In genomic region chr21:46544003-46544402, GRCh38 we compare ENCODE assay signal across 26 cellular contexts.
DNase-seq lines count a peak whose midpoint lies in the region; ATAC-seq and TF ChIP-seq lines count a peak whose summit lies in the region.
"Had no signal": no experiment of that assay in that cellular context is flagged by ENCODE, and none has a peak within 500 bp of the region (broad histone marks: within the 10 kb centered on the region; RNA-seq: fewer than 3 reads in every experiment).

No MANE protein-coding gene starts in this region.

- intact Hi-C loops in PC-9 (cut with micrococcal nuclease; ENCODE audit: unreplicated experiment) = no loop called here

- H3K79me2 ChIP-seq in PC-9 (ENCODE audit: low read depth) = no peaks in the 10 kb centered on the region

- no peaks in the 10 kb centered on the region for H3K4me1 ChIP-seq in PC-9 (replicated peaks; ENCODE audit: insufficient read depth)
- H3K4me1 ChIP-seq: Caco-2, stomach, thyroid gland, vagina had no signal

- no peak overlapping the region for H3K4me2 ChIP-seq in PC-9

- no peak overlapping the region for H3K27ac ChIP-seq in PC-9
- H3K27ac ChIP-seq: HL-60, SK-N-MC, stomach, thyroid gland, vagina, VCaP had no signal

- H3K9me2 ChIP-seq in PC-9 (ENCODE audit: insufficient read depth) = no peaks in the 10 kb centered on the region

- H3K4me3 Mint-ChIP-seq in activated CD4-positive, alpha-beta T cell treated with anti-CD3 and anti-CD28 coated beads, Interleukin-2, amount 10 ng/mL, durations not matched to agents 7 days and 5 days = no peak overlapping the region
- H3K4me3 Mint-ChIP-seq in stimulated activated naive CD8-positive, alpha-beta T cell treated with anti-CD3 and anti-CD28 coated beads, Interleukin-15, Interleukin-2, amounts not matched to agents 100 ng/mL and 50 ng/mL, for 24 hours = no peak overlapping the region
- no peak overlapping the region for H3K4me3 Mint-ChIP-seq in stimulated activated naive CD8-positive, alpha-beta T cell treated with anti-CD3 and anti-CD28 coated beads, Interleukin-15, amount 100 ng/mL, for 72 hours
- H3K4me3 Mint-ChIP-seq in immature natural killer cell = peak overlapping the region in 3 of 5 donors; percentile 33 to 67 (median 50)
- H3K4me3 Mint-ChIP-seq: activated CD8-positive, alpha-beta T cell treated with anti-CD3 and anti-CD28 coated beads, Interleukin-2, amount 10 ng/mL, durations not matched to agents 7 days and 5 days; B cell; central memory CD8-positive, alpha-beta T cell had no signal

- H3K27me3 Mint-ChIP-seq in activated CD4-positive, alpha-beta T cell treated with anti-CD3 and anti-CD28 coated beads, Interleukin-2, amount 10 ng/mL, durations not matched to agents 7 days and 5 days = no peaks in the 10 kb centered on the region
- no peaks in the 10 kb centered on the region for H3K27me3 Mint-ChIP-seq in stimulated activated naive CD8-positive, alpha-beta T cell treated with anti-CD3 and anti-CD28 coated beads, Interleukin-15, Interleukin-2, amounts not matched to agents 100 ng/mL and 50 ng/mL, for 24 hours
- no peaks in the 10 kb centered on the region for H3K27me3 Mint-ChIP-seq in stimulated activated naive CD8-positive, alpha-beta T cell treated with anti-CD3 and anti-CD28 coated beads, Interleukin-15, amount 100 ng/mL, for 72 hours
- peaks cover 1 to 26% (median 13%) of the 10 kb centered on the region in 3 donors for H3K27me3 Mint-ChIP-seq in immature natural killer cell (ENCODE audit: low read depth in 3 of 3)
- H3K27me3 Mint-ChIP-seq: B cell; central memory CD8-positive, alpha-beta T cell had no signal

- H3K4me3 ChIP-seq in PC-9 = no peak overlapping the region
- H3K4me3 ChIP-seq: SK-N-MC, stomach, thyroid gland, vagina had no signal

- no peaks in the 10 kb centered on the region for H4K20me1 ChIP-seq in PC-9 (ENCODE audit: insufficient read depth)

- no peaks in the 10 kb centered on the region for H3F3A ChIP-seq in PC-9 (ENCODE audit: insufficient read depth, low read depth)

- no peak for DNase-seq in activated CD4-positive, alpha-beta T cell treated with anti-CD3 and anti-CD28 coated beads, Interleukin-2, amount 10 ng/mL, durations not matched to agents 7 days and 5 days
- no peak for DNase-seq in activated CD4-positive, alpha-beta T cell treated with anti-CD3 and anti-CD28 coated beads for 1 hour
- no peak for DNase-seq in stimulated activated naive CD8-positive, alpha-beta T cell treated with anti-CD3 and anti-CD28 coated beads, Interleukin-15, amount 100 ng/mL, for 72 hours
- DNase-seq in immature natural killer cell = no peak
- no peak for DNase-seq in PC-9
- no peak for DNase-seq in AG08396 (ENCODE audit: low spot score)
- no peak for DNase-seq in cortex of kidney (lab: John Stamatoyannopoulos, UW)
- DNase-seq: activated CD8-positive, alpha-beta T cell treated with anti-CD3 and anti-CD28 coated beads, Interleukin-2, amount 10 ng/mL, durations not matched to agents 7 days and 5 days; Caco-2; dermis blood vessel endothelial cell; GOT3; mesenchymal stem cell; NCI-H1436; NCI-H2107; NCI-H446; NCI-H82; occipital lobe; thyroid gland had no signal

- H3K36me3 ChIP-seq in PC-9 (ENCODE audit: low read depth) = no peaks in the 10 kb centered on the region

- H3K27ac Mint-ChIP-seq in activated CD4-positive, alpha-beta T cell treated with anti-CD3 and anti-CD28 coated beads, Interleukin-2, amount 10 ng/mL, durations not matched to agents 7 days and 5 days = peak overlapping the region; percentile 80
- peak overlapping the region; percentile 43 for H3K27ac Mint-ChIP-seq in stimulated activated naive CD8-positive, alpha-beta T cell treated with anti-CD3 and anti-CD28 coated beads, Interleukin-15, Interleukin-2, amounts not matched to agents 100 ng/mL and 50 ng/mL, for 24 hours
- H3K27ac Mint-ChIP-seq in stimulated activated naive CD8-positive, alpha-beta T cell treated with anti-CD3 and anti-CD28 coated beads, Interleukin-15, amount 100 ng/mL, for 72 hours = peak overlapping the region in 1 of 2 donors; percentile 69
- H3K27ac Mint-ChIP-seq in immature natural killer cell = peak overlapping the region in 5 of 6 donors; percentile 73 to 99 (median 98)
- H3K27ac Mint-ChIP-seq: B cell had no signal

- CTCF ChIA-PET in activated CD4-positive, alpha-beta T cell treated with anti-CD3 and anti-CD28 coated beads, Interleukin-2, amount 10 ng/mL, durations not matched to agents 7 days and 5 days (lab: Charles Lee) = no interaction called here
- CTCF ChIA-PET in PC-9 (lab: Charles Lee) = no interaction called here

- H3K27me3 ChIP-seq in PC-9 (ENCODE audit: insufficient read depth, low read depth) = no peaks in the 10 kb centered on the region
- H3K27me3 ChIP-seq: stomach, thyroid gland, vagina had no signal

- POLR2A ChIA-PET in activated CD4-positive, alpha-beta T cell treated with anti-CD3 and anti-CD28 coated beads, Interleukin-2, amount 10 ng/mL, durations not matched to agents 7 days and 5 days (lab: Charles Lee) = no interaction called here
- POLR2A ChIA-PET in PC-9 (lab: Charles Lee; ENCODE audit: unreplicated experiment) = no interaction called here

- peaks cover 7% of the 10 kb centered on the region for H3K9me3 Mint-ChIP-seq in activated CD4-positive, alpha-beta T cell treated with anti-CD3 and anti-CD28 coated beads, Interleukin-2, amount 10 ng/mL, durations not matched to agents 7 days and 5 days
- peaks cover 5% of the 10 kb centered on the region for H3K9me3 Mint-ChIP-seq in stimulated activated naive CD8-positive, alpha-beta T cell treated with anti-CD3 and anti-CD28 coated beads, Interleukin-15, Interleukin-2, amounts not matched to agents 100 ng/mL and 50 ng/mL, for 24 hours
- H3K9me3 Mint-ChIP-seq in stimulated activated naive CD8-positive, alpha-beta T cell treated with anti-CD3 and anti-CD28 coated beads, Interleukin-15, amount 100 ng/mL, for 72 hours = peaks cover 0 to 10% of the 10 kb centered on the region in 2 donors
- no peaks in the 10 kb centered on the region for H3K9me3 Mint-ChIP-seq in immature natural killer cell
- H3K9me3 Mint-ChIP-seq: central memory CD8-positive, alpha-beta T cell had no signal

- no peak for ATAC-seq in stimulated activated naive CD8-positive, alpha-beta T cell treated with anti-CD3 and anti-CD28 coated beads, Interleukin-15, amount 100 ng/mL, for 72 hours
- ATAC-seq: activated CD8-positive, alpha-beta T cell treated with anti-CD3 and anti-CD28 coated beads, Interleukin-2, amount 10 ng/mL, durations not matched to agents 7 days and 5 days had no signal

- H3K4me1 Mint-ChIP-seq in activated CD4-positive, alpha-beta T cell treated with anti-CD3 and anti-CD28 coated beads, Interleukin-2, amount 10 ng/mL, durations not matched to agents 7 days and 5 days = peaks cover 65% of the 10 kb centered on the region
- peaks cover 62% of the 10 kb centered on the region for H3K4me1 Mint-ChIP-seq in stimulated activated naive CD8-positive, alpha-beta T cell treated with anti-CD3 and anti-CD28 coated beads, Interleukin-15, Interleukin-2, amounts not matched to agents 100 ng/mL and 50 ng/mL, for 24 hours (ENCODE audit: low read depth)
- peaks cover 60% of the 10 kb centered on the region for H3K4me1 Mint-ChIP-seq in stimulated activated naive CD8-positive, alpha-beta T cell treated with anti-CD3 and anti-CD28 coated beads, Interleukin-15, amount 100 ng/mL, for 72 hours
- H3K4me1 Mint-ChIP-seq in immature natural killer cell = peaks cover 8 to 76% of the 10 kb centered on the region in 2 donors

- BruUV-seq in PC-9 (replicated peaks; lab: Mats Ljungman, UMichigan) = no TSS peak

- H3K9me3 ChIP-seq in PC-9 (ENCODE audit: insufficient read depth, low read depth) = no peaks in the 10 kb centered on the region
- H3K9me3 ChIP-seq: Caco-2, stomach, thyroid gland, vagina had no signal

- TF ChIP-seq CTCF in PC-9 (conservative IDR thresholded peaks at IDR 0.05) = no peak

- H2AFZ ChIP-seq in PC-9 = no peak overlapping the region

- H3K36me3 Mint-ChIP-seq in activated CD4-positive, alpha-beta T cell treated with anti-CD3 and anti-CD28 coated beads, Interleukin-2, amount 10 ng/mL, durations not matched to agents 7 days and 5 days (ENCODE audit: low read depth) = peaks cover 81% of the 10 kb centered on the region
- peaks cover 77% of the 10 kb centered on the region for H3K36me3 Mint-ChIP-seq in stimulated activated naive CD8-positive, alpha-beta T cell treated with anti-CD3 and anti-CD28 coated beads, Interleukin-15, Interleukin-2, amounts not matched to agents 100 ng/mL and 50 ng/mL, for 24 hours (ENCODE audit: low read depth)
- H3K36me3 Mint-ChIP-seq in immature natural killer cell = peaks cover 54 to 89% (median 85%) of the 10 kb centered on the region in 3 donors

Comparison
In these comparisons a context has a peak if more than half of its experiments do, and no peak if none do; other contexts are left out.
1. H3K4me3 Mint-ChIP-seq: peak in immature natural killer cell (3 of 5); none in activated CD4-positive, alpha-beta T cell treated with anti-CD3 and anti-CD28 coated beads, Interleukin-2, amount 10 ng/mL, durations not matched to agents 7 days and 5 days (single experiment), stimulated activated naive CD8-positive, alpha-beta T cell treated with anti-CD3 and anti-CD28 coated beads, Interleukin-15, Interleukin-2, amounts not matched to agents 100 ng/mL and 50 ng/mL, for 24 hours (single experiment) and stimulated activated naive CD8-positive, alpha-beta T cell treated with anti-CD3 and anti-CD28 coated beads, Interleukin-15, amount 100 ng/mL, for 72 hours (0 of 2).